ENCODE assay signal across 8 cellular contexts in genomic region chr20:62407221-62407992, GRCh38. TPM values are rescaled to one million over a fixed set of nuclear protein-coding genes. Genes with fewer than 3 reads are reported as not detected.
DNase-seq lines count a peak whose midpoint lies in the region; ATAC-seq and TF ChIP-seq lines count a peak whose summit lies in the region.

Gene CABLES2, minus strand, starts transcription at chr20:62407285. Its CDS starts 9 bp downstream, at chr20:62407276.

- ATAC-seq in activated T-helper 17 cell treated with anti-CD3 and anti-CD28 coated beads, Interleukin-2, amount 50 U/mL, for 72 hours (replicated peaks) = peak; percentile 97
- ATAC-seq in natural killer cell treated with Interleukin-12 subunit alpha and Interleukin-12 subunit beta and Interleukin-15 and Interleukin-18, amount 100 ng/mL, for 72 hours = peak; percentile 96 to 97

- no peaks in the 10 kb centered on the region for H3K27me3 Mint-ChIP-seq in activated T-helper 17 cell treated with anti-CD3 and anti-CD28 coated beads, Interleukin-2, amount 50 U/mL, for 72 hours
- no peaks in the 10 kb centered on the region for H3K27me3 Mint-ChIP-seq in natural killer cell treated with Interleukin-12 subunit alpha and Interleukin-12 subunit beta and Interleukin-15 and Interleukin-18, amount 100 ng/mL, for 72 hours

- DNase-seq in ELF-1 (ENCODE audit: low read depth, low spot score) (peak; percentile 88), GOT3 (lab: John Stamatoyannopoulos, UW) (peak; percentile 66), LHCN-M2 (ENCODE audit: low read depth) (peak; percentile 90), RWPE1 (ENCODE audit: low spot score) (peak; percentile 98), fibroblast of peridontal ligament (ENCODE audit: extremely low read depth) (peak; percentile 88)
- peak; percentile 96 for DNase-seq in natural killer cell treated with Interleukin-12 subunit alpha and Interleukin-12 subunit beta and Interleukin-15 and Interleukin-18, amount 100 ng/mL, for 72 hours (ENCODE audit: low spot score)
- DNase-seq in stimulated activated naive CD4-positive, alpha-beta T cell (lab: John Stamatoyannopoulos, UW) = peak; percentile 80 to 90 (median 86)

- peak within 1 kb of the TSS; percentile 72 for H3K4me3 Mint-ChIP-seq in activated T-helper 17 cell treated with anti-CD3 and anti-CD28 coated beads, Interleukin-2, amount 50 U/mL, for 72 hours
- peak within 1 kb of the TSS; percentile 82 for H3K4me3 Mint-ChIP-seq in natural killer cell treated with Interleukin-12 subunit alpha and Interleukin-12 subunit beta and Interleukin-15 and Interleukin-18, amount 100 ng/mL, for 72 hours

- H3K4me1 Mint-ChIP-seq in activated T-helper 17 cell treated with anti-CD3 and anti-CD28 coated beads, Interleukin-2, amount 50 U/mL, for 72 hours = peaks cover 5% of the 10 kb centered on the region
- H3K4me1 Mint-ChIP-seq in natural killer cell treated with Interleukin-12 subunit alpha and Interleukin-12 subunit beta and Interleukin-15 and Interleukin-18, amount 100 ng/mL, for 72 hours (ENCODE audit: low read depth in 2 of 2) = peaks cover 14 to 16% of the 10 kb centered on the region in 2 donors

- H3K36me3 Mint-ChIP-seq in activated T-helper 17 cell treated with anti-CD3 and anti-CD28 coated beads, Interleukin-2, amount 50 U/mL, for 72 hours (ENCODE audit: low read depth) = no peaks in the 10 kb centered on the region
- no peaks in the 10 kb centered on the region for H3K36me3 Mint-ChIP-seq in natural killer cell treated with Interleukin-12 subunit alpha and Interleukin-12 subunit beta and Interleukin-15 and Interleukin-18, amount 100 ng/mL, for 72 hours

- 0 out of 2 replicates have a peak, but pooled peaks have one; percentile 14 for TF ChIP-seq CTCF in RWPE1 (conservative IDR thresholded peaks at IDR 0.05; ENCODE audit: low read depth)

- CTCF ChIA-PET in RWPE1 (lab: Yijun Ruan, JAX) = no interaction called here

- H3K9me3 Mint-ChIP-seq in activated T-helper 17 cell treated with anti-CD3 and anti-CD28 coated beads, Interleukin-2, amount 50 U/mL, for 72 hours = no peaks in the 10 kb centered on the region
- no peaks in the 10 kb centered on the region for H3K9me3 Mint-ChIP-seq in natural killer cell treated with Interleukin-12 subunit alpha and Interleukin-12 subunit beta and Interleukin-15 and Interleukin-18, amount 100 ng/mL, for 72 hours

- POLR2A ChIA-PET in RWPE1 (lab: Yijun Ruan, JAX; ENCODE audit: low non-redundant PET) = no interaction called here

- peak within 1 kb of the TSS; percentile 85 for H3K27ac Mint-ChIP-seq in activated T-helper 17 cell treated with anti-CD3 and anti-CD28 coated beads, Interleukin-2, amount 50 U/mL, for 72 hours
- peak within 1 kb of the TSS; percentile 48 to 70 for H3K27ac Mint-ChIP-seq in natural killer cell treated with Interleukin-12 subunit alpha and Interleukin-12 subunit beta and Interleukin-15 and Interleukin-18, amount 100 ng/mL, for 72 hours

- H3K27ac ChIP-seq in RWPE1 = peak within 1 kb of the TSS; percentile 80

RNA-seq across cellular contexts. Expression of gene CABLES2, which starts in this region (rescaled TPM):
- 7.0 and 7.2 TPM in 2 replicates for total RNA-seq in LHCN-M2 (2014; rRNA removed)
- 4.9 TPM for polyA plus RNA-seq in LHCN-M2 (2012)
- total RNA-seq in activated T-helper 17 cell treated with anti-CD3 and anti-CD28 coated beads, Interleukin-2, amount 50 U/mL, for 72 hours = 1 to 10 TPM; 6.8 to 6.9 TPM
- 1 to 10 TPM; 9.4 to 9.5 TPM for total RNA-seq in natural killer cell treated with Interleukin-12 subunit alpha and Interleukin-12 subunit beta and Interleukin-15 and Interleukin-18, amount 100 ng/mL, for 72 hours

Comparison
In these comparisons a context has a peak if more than half of its experiments do, and no peak if none do; other contexts are left out.
1. Peak in every context shown above with its lines: DNase-seq, ATAC-seq and H3K27ac ChIP-seq.